In genomic region chr6:38162493-38163185, GRCh38 we compare ENCODE assay signal across 20 cellular contexts.
DNase-seq lines count a peak whose midpoint lies in the region; ATAC-seq, FAIRE-seq and TF ChIP-seq lines count a peak whose summit lies in the region.
"Had no signal": no experiment of that assay in that cellular context is flagged by ENCODE, and none has a peak within 500 bp of the region (broad histone marks: within the 10 kb centered on the region; RNA-seq: fewer than 3 reads in every experiment).

No MANE protein-coding gene starts in this region.

- H3K27ac ChIP-seq in HEK293 (ENCODE audit: extremely low read depth, low read depth, low read length) (no peak overlapping the region), HepG2 (ENCODE audit: extremely low read length, insufficient read depth, low read length) (no peak overlapping the region)
- H3K27ac ChIP-seq: HL-60 had no signal

- H4K20me1 ChIP-seq in HepG2 (ENCODE audit: insufficient read depth, low read length), result no peaks in the 10 kb centered on the region

- CTCF ChIA-PET in HEK293 (lab: Yijun Ruan, JAX) (no interaction called here), HepG2 (lab: Yijun Ruan, JAX; ENCODE audit: low intra/inter-chr PET ratio, low total read pairs) (no interaction called here)

- H3K27me3 ChIP-seq in HepG2 (ENCODE audit: control insufficient read depth in 1 of 2, insufficient read depth in 2 of 2, low read length in 2 of 2), result no peaks in the 10 kb centered on the region

- H3K27me3 Mint-ChIP-seq in activated T-helper 17 cell treated with anti-CD3 and anti-CD28 coated beads, Interleukin-2, amount 50 U/mL, for 72 hours, result no peaks in the 10 kb centered on the region
- H3K27me3 Mint-ChIP-seq: B cell; CD4-positive, alpha-beta T cell had no signal

- no peak overlapping the region for H3K9ac ChIP-seq in HepG2 (ENCODE audit: insufficient read depth, low read depth, low read length)

- DNase-seq in HepG2 (ENCODE audit: low spot score), result no peak
- peak; percentile 61 for DNase-seq in posterior vena cava (ENCODE audit: low spot score)
- DNase-seq in H4 (ENCODE audit: low spot score), result no peak
- DNase-seq: C1 segment of cervical spinal cord; Calu3; CD4-positive, alpha-beta T cell; DMS 273 treated with DMSO at 0.1 percent for 48 hours; DMS79; HCEC 1CT; KG1 had no signal

- TF ChIP-seq POLR2A in HepG2 (IDR thresholded peaks at IDR 0.05; ENCODE audit: insufficient read depth in 1 of 2, low read depth in 2 of 2, low read length in 2 of 2), result no peak

- H3K36me3 ChIP-seq in HEK293 (ENCODE audit: control insufficient read depth in 2 of 2, insufficient read depth in 1 of 2, low read length in 2 of 2) (no peaks in the 10 kb centered on the region), HepG2 (replicated peaks in 1 of 2; ENCODE audit: control insufficient read depth in 1 of 2, insufficient read depth in 2 of 2, low read length in 2 of 2) (peaks cover 0 to 3% of the 10 kb centered on the region in 2 experiments; a peak in 2 of 5 replicates)

- H3K4me3 Mint-ChIP-seq in activated T-helper 17 cell treated with anti-CD3 and anti-CD28 coated beads, Interleukin-2, amount 50 U/mL, for 72 hours, result no peak overlapping the region
- H3K4me3 Mint-ChIP-seq: B cell; CD4-positive, alpha-beta T cell had no signal

- H3K27ac Mint-ChIP-seq in activated T-helper 17 cell treated with anti-CD3 and anti-CD28 coated beads, Interleukin-2, amount 50 U/mL, for 72 hours, result no peak overlapping the region
- H3K27ac Mint-ChIP-seq: CD4-positive, alpha-beta T cell had no signal

- TF ChIP-seq EP300 in HepG2 (IDR thresholded peaks at IDR 0.05; ENCODE audit: low read depth in 2 of 2, low read length in 2 of 2) (no peak), HepG2 (CRISPR knock-in tag; IDR thresholded peaks at IDR 0.05; ENCODE audit: borderline replicate concordance) (no peak)

- intact Hi-C loops in HepG2 (cut with micrococcal nuclease; ENCODE audit: unreplicated experiment) (no loop called here), posterior vena cava (cut with DNase I) (no loop called here)

- H2AFZ ChIP-seq in HepG2 (ENCODE audit: low read length), result no peak overlapping the region

- in situ Hi-C loops in HepG2 (cut with HindIII; ENCODE audit: extremely low pct_ligation_motif_present, low pct_unique_long_range_greater_than_20kb), result no loop called here

- H3K9me3 ChIP-seq in HEK293 (ENCODE audit: control insufficient read depth, insufficient read depth, low read depth, low read length) (no peaks in the 10 kb centered on the region), HepG2 (ENCODE audit: low read length) (no peaks in the 10 kb centered on the region)

- peaks cover 4% of the 10 kb centered on the region for H3K9me3 Mint-ChIP-seq in activated T-helper 17 cell treated with anti-CD3 and anti-CD28 coated beads, Interleukin-2, amount 50 U/mL, for 72 hours
- H3K9me3 Mint-ChIP-seq: CD4-positive, alpha-beta T cell had no signal

- H3K4me1 Mint-ChIP-seq in activated T-helper 17 cell treated with anti-CD3 and anti-CD28 coated beads, Interleukin-2, amount 50 U/mL, for 72 hours, result no peaks in the 10 kb centered on the region
- H3K4me1 Mint-ChIP-seq: B cell had no signal

- H3K79me2 ChIP-seq in HepG2 (ENCODE audit: insufficient read depth, low read length), result no peaks in the 10 kb centered on the region

- ATAC-seq in activated T-helper 17 cell treated with anti-CD3 and anti-CD28 coated beads, Interleukin-2, amount 50 U/mL, for 72 hours (replicated peaks), result peak; percentile 34
- ATAC-seq in HepG2 (peak; percentile 5; the same call in 2 of the 3 replicates), GM21529 (IDR thresholded peaks at IDR 0.05; ENCODE audit: unreplicated experiment) (no peak), GM19455 (IDR thresholded peaks at IDR 0.05; ENCODE audit: unreplicated experiment) (no peak), GM21825 (IDR thresholded peaks at IDR 0.05; ENCODE audit: unreplicated experiment) (no peak)

- no peak overlapping the region for H3K4me2 ChIP-seq in HepG2 (ENCODE audit: low read depth, low read length)

- POLR2A ChIA-PET in HEK293 (lab: Yijun Ruan, JAX) (no interaction called here), HepG2 (lab: Yijun Ruan, JAX) (no interaction called here)

- WGBS in HepG2 (ENCODE audit: low lambda C conversion rate), result 92% methylated on average over 17 of the region's 17 CpGs

- H3K4me3 ChIP-seq in HEK293 (ENCODE audit: low read depth, low read length) (no peak overlapping the region), HepG2 (replicated peaks in 1 of 3; ENCODE audit: insufficient read depth in 1 of 3, low read depth in 2 of 3, low read length in 3 of 3) (no peak overlapping the region)

- no peaks in the 10 kb centered on the region for H3K4me1 ChIP-seq in HEK293 (ENCODE audit: control insufficient read depth, insufficient read depth, low read length)
- peaks cover 8% of the 10 kb centered on the region for H3K4me1 ChIP-seq in HepG2 (ENCODE audit: insufficient read depth, low read length)

- TF ChIP-seq CTCF in HEK293 (tag by site-specific recombination; IDR thresholded peaks at IDR 0.05) (no peak), HepG2 (CRISPR knock-in tag; IDR thresholded peaks at IDR 0.05) (no peak)

- H3K36me3 Mint-ChIP-seq in activated T-helper 17 cell treated with anti-CD3 and anti-CD28 coated beads, Interleukin-2, amount 50 U/mL, for 72 hours (ENCODE audit: low read depth), result peaks cover 10% of the 10 kb centered on the region

- no peak for FAIRE-seq in HepG2 (lab: Jason Lieb, UNC)
- FAIRE-seq: A204.1, GM12891, H1 had no signal

- TF ChIP-seq RAD21 in HepG2 (CRISPR knock-in tag; IDR thresholded peaks at IDR 0.05), result no peak

- no TSS peak for BruUV-seq in HepG2 (replicated peaks; lab: Mats Ljungman, UMichigan)

TF ChIP-seq in HEK293, 187 proteins besides CTCF, POLR2A, EP300 and RAD21:
- TF ChIP-seq ZNF416 (tag by site-specific recombination; IDR thresholded peaks at IDR 0.05) (no peak), ZNF610 (tag by site-specific recombination; IDR thresholded peaks at IDR 0.05; ENCODE audit: borderline replicate concordance) (no peak), MYNN (tag by site-specific recombination; IDR thresholded peaks at IDR 0.05; ENCODE audit: borderline replicate concordance) (no peak), ZNF623 (tag by site-specific recombination; IDR thresholded peaks at IDR 0.05) (peak; percentile 56), ZNF658 (tag by site-specific recombination; IDR thresholded peaks at IDR 0.05) (no peak), ZNF704 (tag by site-specific recombination; IDR thresholded peaks at IDR 0.05) (no peak), ZNF670 (tag by site-specific recombination; IDR thresholded peaks at IDR 0.05; ENCODE audit: low read depth) (no peak), ZNF654 (tag by site-specific recombination; IDR thresholded peaks at IDR 0.05; ENCODE audit: low read depth) (no peak)

TF ChIP-seq in HepG2, 621 proteins besides CTCF, POLR2A, EP300 and RAD21:
- TF ChIP-seq JUND (CRISPR knock-in tag; IDR thresholded peaks at IDR 0.05) (no peak), PHF8 (CRISPR knock-in tag; IDR thresholded peaks at IDR 0.05) (no peak), RBM22 (optimal IDR thresholded peaks at IDR 0.05; ENCODE audit: low read length) (peak; percentile 10)

Comparison
In these comparisons a context has a peak if more than half of its experiments do, and no peak if none do; other contexts are left out.
1. ATAC-seq: peak in activated T-helper 17 cell treated with anti-CD3 and anti-CD28 coated beads, Interleukin-2, amount 50 U/mL, for 72 hours (single experiment) and HepG2 (single experiment); none in GM21529 (single experiment), GM19455 (single experiment) and GM21825 (single experiment).